ENCODE assay signal across 17 cellular contexts in the genomic region with DNA sequence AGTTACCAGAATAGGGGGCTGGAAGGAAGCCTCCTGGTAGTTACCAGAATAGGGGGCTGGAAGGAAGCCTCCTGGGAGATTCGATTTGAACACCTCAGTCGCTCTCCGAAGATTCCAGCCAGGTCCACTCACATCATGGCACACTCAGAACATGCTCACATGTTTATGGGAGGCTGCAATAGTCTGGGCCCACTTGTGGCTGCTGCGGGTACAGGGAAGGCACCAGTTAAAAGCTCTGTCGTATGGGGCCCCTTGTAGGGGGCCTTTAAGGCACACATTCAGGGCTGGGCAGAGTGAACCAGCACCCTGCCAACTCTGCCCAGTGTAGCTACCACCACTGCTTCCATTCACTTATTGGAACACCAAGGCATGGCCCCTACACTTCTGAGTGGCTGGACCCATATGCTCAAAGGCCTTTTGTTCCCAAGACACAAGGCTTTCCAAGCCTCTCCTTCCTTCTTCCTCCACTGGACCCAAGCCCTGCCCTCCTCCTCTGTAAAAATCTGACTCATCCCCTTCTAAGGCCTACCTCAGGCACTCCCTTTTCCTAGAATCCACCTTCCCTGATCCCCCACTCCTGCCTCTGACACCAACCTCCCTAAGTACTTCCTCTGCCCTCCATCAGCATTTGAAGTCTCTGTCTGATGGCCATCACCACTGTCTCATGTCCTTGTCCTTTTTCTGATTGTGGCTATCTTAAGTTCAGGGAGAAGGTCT. TPM values are rescaled to one million over a fixed set of nuclear protein-coding genes. Genes with fewer than 3 reads are reported as not detected.
DNase-seq lines count a peak whose midpoint lies in the region; FAIRE-seq and TF ChIP-seq lines count a peak whose summit lies in the region.
"Had no signal": no experiment of that assay in that cellular context is flagged by ENCODE, and none has a peak within 500 bp of the region (broad histone marks: within the 10 kb centered on the region; RNA-seq: fewer than 3 reads in every experiment).

No MANE protein-coding gene starts in this region.

- DNase-seq in EH (ENCODE audit: low read depth) (peak; percentile 19), bronchial epithelial cell (ENCODE audit: low read depth) (peak; percentile 51), nephron progenitor cell (no peak), MG63 (no peak), prostate gland (ENCODE audit: low spot score) (no peak), cardiac septum (ENCODE audit: low spot score) (no peak)
- DNase-seq: C1 segment of cervical spinal cord; central memory CD4-positive, alpha-beta T cell; effector memory CD8-positive, alpha-beta T cell; gastrocnemius medialis; NCI-H187; NCI-H510A; right cardiac atrium had no signal

- no peaks in the 10 kb centered on the region for H3K4me1 Mint-ChIP-seq in nephron progenitor cell
- H3K4me1 Mint-ChIP-seq: neural progenitor cell had no signal

- no peaks in the 10 kb centered on the region for H3K27me3 ChIP-seq in bronchial epithelial cell (ENCODE audit: control insufficient read depth, insufficient read depth, low read length)
- H3K27me3 ChIP-seq in MG63 = no peaks in the 10 kb centered on the region
- H3K27me3 ChIP-seq in prostate gland (replicated peaks; ENCODE audit: insufficient read depth) = no peaks in the 10 kb centered on the region
- H3K27me3 ChIP-seq: gastrocnemius medialis, neural progenitor cell had no signal

- H3K9me3 ChIP-seq in KOPT-K1 (ENCODE audit: insufficient read depth, low read length, poor library complexity, severe bottlenecking) (no peaks in the 10 kb centered on the region), MG63 (no peaks in the 10 kb centered on the region), prostate gland (no peaks in the 10 kb centered on the region)
- H3K9me3 ChIP-seq: gastrocnemius medialis had no signal

- peak overlapping the region; percentile 67 for H3K27ac Mint-ChIP-seq in nephron progenitor cell
- H3K27ac Mint-ChIP-seq: activated naive CD8-positive, alpha-beta T cell; neural progenitor cell had no signal

- WGBS in prostate gland = 93% methylated on average over 5 of the region's 5 CpGs

- intact Hi-C loops in prostate gland (cut with DNase I) = no loop called here
- intact Hi-C loops in cardiac septum (cut with DNase I) = no loop called here

- TF ChIP-seq CTCF in bronchial epithelial cell (IDR thresholded peaks at IDR 0.05; ENCODE audit: insufficient read depth, low read length, severe bottlenecking) (no peak), nephron progenitor cell (IDR thresholded peaks at IDR 0.05) (no peak), prostate gland (IDR thresholded peaks at IDR 0.05) (no peak)

- no peak for TF ChIP-seq POLR2A in prostate gland (IDR thresholded peaks at IDR 0.05)

- peaks cover 32% of the 10 kb centered on the region for H3K36me3 Mint-ChIP-seq in nephron progenitor cell (ENCODE audit: low read depth)

- H3K36me3 ChIP-seq in KOPT-K1 (ENCODE audit: insufficient read depth, low read length) (peaks cover 94% of the 10 kb centered on the region), bronchial epithelial cell (ENCODE audit: control insufficient read depth, insufficient read depth, low read length) (peaks cover 3% of the 10 kb centered on the region), MG63 (no peaks in the 10 kb centered on the region), prostate gland (no peaks in the 10 kb centered on the region)
- H3K36me3 ChIP-seq: neural progenitor cell had no signal

- no peaks in the 10 kb centered on the region for H3K27me3 Mint-ChIP-seq in nephron progenitor cell (ENCODE audit: low read depth, poor library complexity)
- H3K27me3 Mint-ChIP-seq: activated naive CD8-positive, alpha-beta T cell; effector memory CD8-positive, alpha-beta T cell had no signal

- peak overlapping the region; percentile 63 for H3K27ac ChIP-seq in KOPT-K1 (ENCODE audit: low read depth, low read length, poor library complexity, severe bottlenecking)
- no peak overlapping the region for H3K27ac ChIP-seq in prostate gland
- H3K27ac ChIP-seq: gastrocnemius medialis, neural progenitor cell, VCaP had no signal

- no peaks in the 10 kb centered on the region for H3K4me1 ChIP-seq in prostate gland (replicated peaks)
- H3K4me1 ChIP-seq: gastrocnemius medialis, neural progenitor cell had no signal

- FAIRE-seq in bronchial epithelial cell (lab: Jason Lieb, UNC) = no peak

- peaks cover 2% of the 10 kb centered on the region for H3K9me3 Mint-ChIP-seq in nephron progenitor cell
- H3K9me3 Mint-ChIP-seq: effector memory CD8-positive, alpha-beta T cell; neural progenitor cell had no signal

- no peak overlapping the region for H3K4me3 ChIP-seq in bronchial epithelial cell (ENCODE audit: low read depth, low read length)
- no peak overlapping the region for H3K4me3 ChIP-seq in MG63
- H3K4me3 ChIP-seq in prostate gland = no peak overlapping the region
- H3K4me3 ChIP-seq: gastrocnemius medialis, neural progenitor cell had no signal

- no peak overlapping the region for H3K4me3 Mint-ChIP-seq in nephron progenitor cell
- H3K4me3 Mint-ChIP-seq: activated naive CD8-positive, alpha-beta T cell; effector memory CD8-positive, alpha-beta T cell; neural progenitor cell had no signal

RNA-seq across cellular contexts. Expression of a gene that starts 28.0 kb away (rescaled TPM):
- total RNA-seq in bronchial epithelial cell = 3.7 and 5.1 TPM in 2 replicates
- total RNA-seq in MG63 (2014; rRNA removed; shearing (Covaris generic); ENCODE audit: low replicate concordance) = 3.9 and 4.5 TPM in 2 replicates
- 10 to 100 TPM in 1 of 2 donors, 1 to 10 TPM in 1; 3.4 to 13.6 TPM for total RNA-seq in prostate gland
- 8.9 TPM for total RNA-seq in cardiac septum

RNA-seq across cellular contexts. Expression of a gene that starts 28.3 kb away (rescaled TPM):
- total RNA-seq in bronchial epithelial cell (3.7 and 5.6 TPM in 2 replicates), prostate gland (10 to 100 TPM in 1 of 2 donors, 1 to 10 TPM in 1; 7.3 to 12.2 TPM), cardiac septum (8.5 TPM)
- total RNA-seq in MG63 (2014; rRNA removed; shearing (Covaris generic); ENCODE audit: low replicate concordance) = 1.7 and 4.3 TPM in 2 replicates

Comparison
In these comparisons a context has a peak if more than half of its experiments do, and no peak if none do; other contexts are left out.
1. DNase-seq: peak in EH (single experiment) and bronchial epithelial cell (single experiment); none in nephron progenitor cell (single experiment), MG63 (single experiment), prostate gland (single experiment) and cardiac septum (single experiment).